18 cellular contexts compared by ENCODE assay signal in the genomic region with DNA sequence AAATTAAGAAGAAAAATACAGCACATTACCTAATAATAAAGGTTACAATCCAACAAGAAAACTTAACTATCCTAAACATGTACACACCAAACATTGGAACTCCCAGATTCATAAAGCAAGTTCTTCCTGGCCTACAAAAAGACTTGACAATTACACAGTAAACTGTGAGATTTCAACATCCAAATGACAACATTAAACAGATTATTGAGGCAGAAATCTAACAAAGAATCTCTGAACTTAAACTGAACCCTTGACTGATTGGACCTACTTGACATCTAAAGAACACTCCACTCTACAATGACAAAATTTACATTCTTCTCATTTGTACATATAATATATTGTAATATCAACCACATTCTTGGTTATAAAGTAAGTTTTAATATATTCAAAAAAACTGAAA.
DNase-seq lines count a peak whose midpoint lies in the region; TF ChIP-seq lines count a peak whose summit lies in the region.
"Had no signal": no experiment of that assay in that cellular context is flagged by ENCODE, and none has a peak within 500 bp of the region (broad histone marks: within the 10 kb centered on the region; RNA-seq: fewer than 3 reads in every experiment).

No MANE protein-coding gene starts in this region.

- H3K4me2 ChIP-seq in Karpas-422 (ENCODE audit: low read depth, low read length, poor library complexity, severe bottlenecking) = no peak overlapping the region
- H3K4me2 ChIP-seq: BLaER1 had no signal

- H2AFZ ChIP-seq in Karpas-422 (ENCODE audit: low read length) = peak overlapping the region; percentile 11; the same call in 1 of the 2 replicates

- H3K9me2 ChIP-seq in Karpas-422 (replicated peaks; ENCODE audit: insufficient read depth, low read length) = no peaks in the 10 kb centered on the region

- H3K4me3 ChIP-seq in Karpas-422 (ENCODE audit: low read length) (no peak overlapping the region), choroid plexus epithelial cell (ENCODE audit: low read depth, low read length) (no peak overlapping the region), fibroblast of pulmonary artery (replicated peaks; ENCODE audit: low read depth, low read length) (no peak overlapping the region)
- H3K4me3 ChIP-seq: BLaER1, HAP-1 had no signal

- H3K9me3 ChIP-seq in Karpas-422 (ENCODE audit: low read length) = no peaks in the 10 kb centered on the region
- H3K9me3 ChIP-seq: BLaER1, Caco-2, HAP-1 had no signal

- no peaks in the 10 kb centered on the region for H3K27me3 ChIP-seq in Karpas-422 (ENCODE audit: low read length)
- H3K27me3 ChIP-seq: BLaER1 had no signal

- no peak for DNase-seq in Karpas-422
- peak; percentile 2 for DNase-seq in choroid plexus epithelial cell (ENCODE audit: low read depth)
- peak; percentile 6 for DNase-seq in fibroblast of pulmonary artery (ENCODE audit: low read depth)
- DNase-seq in iris pigment epithelial cell (ENCODE audit: low read depth) = peak; percentile 44
- no peak for DNase-seq in middle frontal gyrus (ENCODE audit: extremely low spot score, low spot score)
- no peak for DNase-seq in activated CD8-positive, alpha-beta memory T cell treated with anti-CD3 and anti-CD28 coated beads, Interleukin-2, amount 50 U/mL, for 4 hours
- DNase-seq in stimulated activated CD4-positive, alpha-beta T cell treated with anti-CD3 and anti-CD28 coated beads, Interleukin-2, amount 100 ng/mL, for 24 hours = no peak
- DNase-seq: Caco-2; CD4-positive, CD25-positive, alpha-beta regulatory T cell; CD8-positive, alpha-beta T cell; DMS153; DND-41; GOT3; HFFc6 had no signal

- H3K36me3 ChIP-seq in Karpas-422 (ENCODE audit: insufficient read depth, low read length) = no peaks in the 10 kb centered on the region
- H3K36me3 ChIP-seq: BLaER1, HAP-1 had no signal

- no peak overlapping the region for H3K9ac ChIP-seq in Karpas-422 (ENCODE audit: low read length)
- H3K9ac ChIP-seq: BLaER1 had no signal

- no peaks in the 10 kb centered on the region for H3K4me1 ChIP-seq in Karpas-422 (ENCODE audit: low read length)
- H3K4me1 ChIP-seq: BLaER1, Caco-2, HAP-1 had no signal

- TF ChIP-seq CTCF in choroid plexus epithelial cell (conservative IDR thresholded peaks at IDR 0.05; ENCODE audit: low read depth, low read length) (no peak), fibroblast of pulmonary artery (IDR thresholded peaks at IDR 0.05; ENCODE audit: low read length, missing control alignments) (no peak)

- no peaks in the 10 kb centered on the region for H4K20me1 ChIP-seq in Karpas-422 (ENCODE audit: insufficient read depth, low read depth, low read length)
- H4K20me1 ChIP-seq: BLaER1 had no signal

- no peaks in the 10 kb centered on the region for H3K79me2 ChIP-seq in Karpas-422 (ENCODE audit: low read length)

- H3K27ac ChIP-seq in Karpas-422 (ENCODE audit: low read length) = no peak overlapping the region
- H3K27ac ChIP-seq: 22Rv1, BLaER1, C4-2B had no signal

Comparison
In these comparisons a context has a peak if more than half of its experiments do, and no peak if none do; other contexts are left out.
1. DNase-seq: peak in choroid plexus epithelial cell (single experiment), fibroblast of pulmonary artery (single experiment) and iris pigment epithelial cell (single experiment); none in Karpas-422 (single experiment), middle frontal gyrus (single experiment), activated CD8-positive, alpha-beta memory T cell treated with anti-CD3 and anti-CD28 coated beads, Interleukin-2, amount 50 U/mL, for 4 hours (single experiment) and stimulated activated CD4-positive, alpha-beta T cell treated with anti-CD3 and anti-CD28 coated beads, Interleukin-2, amount 100 ng/mL, for 24 hours (0 of 2).